Comparison of ENCODE assay signal across 7 cellular contexts in genomic region chr11:94134651-94135512, GRCh38. TPM values are rescaled to one million over a fixed set of nuclear protein-coding genes. Genes with fewer than 3 reads are reported as not detected.
DNase-seq lines count a peak whose midpoint lies in the region; ATAC-seq and TF ChIP-seq lines count a peak whose summit lies in the region.

No MANE protein-coding gene starts in this region.

- H3K27me3 ChIP-seq in heart right ventricle: no peaks in the 10 kb centered on the region

- H3K4me1 ChIP-seq in heart right ventricle: peaks cover 15 to 91% (median 70%) of the 10 kb centered on the region in 9 donors

- DNase-seq in activated T-cell treated with anti-CD3 and anti-CD28 coated beads, Interleukin-2, amount 50 U/mL, for 48 hours: peak; percentile 57 to 64
- DNase-seq in heart right ventricle (peak; percentile 61 to 78), NCI-H2227 treated with DMSO at 0.1 percent for 48 hours (lab: John Stamatoyannopoulos, UW) (no peak)

- no peaks in the 10 kb centered on the region for H3K9me3 ChIP-seq in heart right ventricle

- ATAC-seq in GM18909 (IDR thresholded peaks at IDR 0.05; ENCODE audit: poor library complexity, unreplicated experiment) (peak; percentile 62), HG03342 (IDR thresholded peaks at IDR 0.05; ENCODE audit: unreplicated experiment) (peak; percentile 45), heart right ventricle (peak; percentile 63 to 90 (median 82)), GM19324 (IDR thresholded peaks at IDR 0.05; ENCODE audit: low FRiP score, unreplicated experiment) (no peak)

- H3K27ac ChIP-seq in heart right ventricle: peak overlapping the region; percentile 59 to 96 (median 83)
- peak overlapping the region in 20 of 21 experiments; percentile 39 to 91 (median 78) for H3K27ac ChIP-seq in skin epidermis

- no peak for TF ChIP-seq CTCF in heart right ventricle (IDR thresholded peaks at IDR 0.05)

- intact Hi-C loops in heart right ventricle (cut with DNase I): loop anchor here in 1 of 10 donors (5.0 kb wide), 1 partner anchor 47 kb away; no protein-coding TSS in a partner anchor

- H3K36me3 ChIP-seq in heart right ventricle: no peaks in the 10 kb centered on the region

- H3K4me3 ChIP-seq in heart right ventricle (peak overlapping the region in 3 of 10 donors; percentile 3 to 12 (median 11)), skin epidermis (no peak overlapping the region)

- WGBS in heart right ventricle, 2 donors: 33 to 38% methylated on average over 10 of the region's 10 CpGs

RNA-seq across cellular contexts. Expression of gene PANX1, which starts 6.2 kb away (rescaled TPM):
- 10 to 100 TPM; 16.1 to 42.4 (median 22.0) TPM for total RNA-seq in heart right ventricle
- 1 to 10 TPM; 4.4 to 5.9 TPM for polyA plus RNA-seq in heart right ventricle
